Comparison of ENCODE assay signal across 14 cellular contexts in the genomic region with DNA sequence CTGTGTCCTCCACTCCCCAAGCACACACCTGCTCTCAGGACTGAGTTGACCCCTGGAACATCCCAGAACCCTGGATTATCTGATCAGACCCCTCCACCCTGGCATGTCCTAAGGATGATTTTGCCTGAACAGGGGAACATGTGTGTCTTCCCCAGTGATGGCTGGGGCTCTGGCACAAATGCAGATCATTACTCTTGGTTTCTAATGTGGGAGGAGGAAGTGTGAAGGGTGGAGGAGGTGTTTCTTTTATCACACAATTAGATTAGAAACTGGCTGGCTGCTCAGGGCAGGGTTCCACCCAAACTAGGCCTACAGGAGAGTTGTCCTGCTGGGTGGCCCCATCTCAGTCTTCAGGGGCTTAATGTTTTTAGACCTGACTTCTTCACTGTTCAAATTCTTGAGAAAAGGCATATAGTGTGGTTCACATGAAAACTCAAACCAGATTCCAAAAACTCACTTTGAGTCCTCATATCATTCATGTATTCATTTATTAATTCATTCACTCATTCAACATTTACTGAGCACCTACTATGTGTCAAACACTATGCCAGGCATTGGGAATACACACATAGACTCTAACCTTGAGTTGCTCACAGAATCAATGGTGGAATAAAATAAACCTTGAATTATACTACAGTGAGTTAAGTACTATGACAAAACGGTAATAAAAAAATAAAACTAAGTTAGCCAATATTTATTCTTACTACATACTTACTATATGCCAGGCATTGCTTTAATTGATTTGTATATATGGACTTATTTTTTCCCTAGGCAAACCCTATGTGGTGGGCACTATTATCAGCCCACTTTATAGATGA.
A peak's percentile ranks its signal among the peaks of the same experiment; 100 is the strongest.
DNase-seq lines count a peak whose midpoint lies in the region; ATAC-seq, FAIRE-seq and TF ChIP-seq lines count a peak whose summit lies in the region.
"Had no signal": no experiment of that assay in that cellular context is flagged by ENCODE, and none has a peak within 500 bp of the region (broad histone marks: within the 10 kb centered on the region; RNA-seq: fewer than 3 reads in every experiment).

No MANE protein-coding gene starts in this region.

- no peaks in the 10 kb centered on the region for H3K9me3 ChIP-seq in uterus
- H3K9me3 ChIP-seq: SJSA1 had no signal

- FAIRE-seq in frontal cortex (lab: Jason Lieb, UNC) = no peak
- FAIRE-seq: endometrium, islet of Langerhans had no signal

- no peak overlapping the region for H3K27ac ChIP-seq in uterus
- H3K27ac ChIP-seq: HL-60, parathyroid adenoma, SJSA1 had no signal

- TF ChIP-seq POLR2A in GM18505 (IDR thresholded peaks at IDR 0.05; ENCODE audit: borderline replicate concordance, extremely low read depth, insufficient read depth, insufficient read length) (peak; percentile 41), uterus (IDR thresholded peaks at IDR 0.05) (no peak)

- ATAC-seq in GM18505 (IDR thresholded peaks at IDR 0.05; ENCODE audit: unreplicated experiment) (peak; percentile 35), GM21390 (IDR thresholded peaks at IDR 0.05; ENCODE audit: unreplicated experiment) (peak; percentile 50), HG03439 (IDR thresholded peaks at IDR 0.05; ENCODE audit: unreplicated experiment) (peak; percentile 56)

- no peaks in the 10 kb centered on the region for H3K4me1 ChIP-seq in uterus

- H3K36me3 ChIP-seq in uterus = no peaks in the 10 kb centered on the region
- H3K36me3 ChIP-seq: SJSA1 had no signal

- H3K27me3 ChIP-seq in uterus = no peaks in the 10 kb centered on the region
- H3K27me3 ChIP-seq: SJSA1 had no signal

- no peak overlapping the region for H3K4me3 ChIP-seq in uterus
- H3K4me3 ChIP-seq: SJSA1 had no signal

- peak; percentile 14 for DNase-seq in islet precursor cell
- DNase-seq in frontal cortex (ENCODE audit: low spot score in 2 of 2) = no peak
- DNase-seq in KBM-7 = no peak
- no peak for DNase-seq in uterus
- DNase-seq: activated gamma-delta T cell, NCI-H1930 had no signal

- intact Hi-C loops in uterus (cut with DNase I; ENCODE audit: low total_unique reads) = no loop called here

- in situ Hi-C loops in KBM-7 (cut with MboI; ENCODE audit: low pct_unique_long_range_greater_than_20kb, low sequenced_read_pairs) = no loop called here

- no peak for TF ChIP-seq CTCF in uterus (IDR thresholded peaks at IDR 0.05)
